1 cellular context compared by ENCODE assay signal in the genomic region with DNA sequence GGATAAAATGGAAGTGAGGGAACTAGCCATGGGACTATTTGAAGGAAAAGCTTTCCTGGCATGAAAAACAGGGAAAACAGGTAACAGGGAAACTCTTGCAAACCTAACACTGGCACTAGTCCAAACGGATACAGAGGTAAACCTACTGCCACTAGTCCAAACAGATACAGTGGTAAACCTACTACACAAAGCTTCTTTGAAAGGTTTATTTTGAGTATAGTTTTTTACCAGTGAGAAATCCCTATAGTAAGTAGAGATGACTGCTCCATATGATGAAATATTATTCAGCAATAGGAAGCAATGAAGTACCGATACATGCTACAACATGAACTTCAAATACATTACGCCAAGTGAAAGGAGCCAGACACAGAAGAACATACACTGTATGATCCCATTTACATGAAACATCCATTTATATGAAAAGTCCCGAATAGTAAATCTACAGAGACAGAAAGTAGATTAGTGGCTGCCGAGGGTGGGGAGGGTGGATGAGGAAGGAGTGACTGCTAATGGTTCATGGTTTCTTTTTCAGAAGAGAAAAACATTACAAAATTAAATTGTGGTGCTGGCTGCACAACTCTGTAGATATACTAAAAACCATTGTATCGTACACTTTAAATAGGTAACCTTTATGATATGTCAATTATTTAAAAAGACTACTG.
TF ChIP-seq lines count a peak whose summit lies in the region.

No MANE protein-coding gene starts in this region.

TF ChIP-seq in endothelial cell of umbilical vein, 7 proteins besides CTCF, POLR2A, EP300 and RAD21 (continued from another document):
- no peak for TF ChIP-seq GATA2 (IDR thresholded peaks at IDR 0.05; ENCODE audit: insufficient read depth, insufficient read length, low read depth, low read length)
TF ChIP-seq in endothelial cell of umbilical vein: peak in this region for 0.
